In the genomic region with DNA sequence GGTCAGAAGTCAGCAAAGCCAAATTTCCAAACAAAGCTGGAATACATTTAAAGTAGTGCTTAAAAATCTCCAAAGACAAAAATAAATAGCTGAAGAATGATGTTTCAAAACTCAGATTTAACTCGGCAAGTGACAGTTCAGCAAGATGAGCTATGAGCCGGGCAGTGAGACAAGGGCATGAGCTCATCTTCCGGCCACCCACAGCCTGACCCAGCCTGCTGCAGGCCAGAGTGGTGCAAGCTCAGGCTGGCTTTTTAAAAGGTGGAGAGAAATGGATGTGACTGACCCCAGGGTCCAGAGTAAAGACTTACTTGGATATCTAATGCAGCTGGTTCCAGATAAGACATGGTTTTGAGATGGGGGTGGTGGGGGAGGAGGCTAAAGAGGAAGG, we compare ENCODE assay signal across 14 cellular contexts.
A peak's percentile ranks its signal among the peaks of the same experiment; 100 is the strongest.
DNase-seq lines count a peak whose midpoint lies in the region; ATAC-seq, FAIRE-seq and TF ChIP-seq lines count a peak whose summit lies in the region.
"Had no signal": no experiment of that assay in that cellular context is flagged by ENCODE, and none has a peak within 500 bp of the region (broad histone marks: within the 10 kb centered on the region; RNA-seq: fewer than 3 reads in every experiment).

No MANE protein-coding gene starts in this region.

- peak overlapping the region; percentile 60 for H3K4me3 Mint-ChIP-seq in astrocyte (ENCODE audit: unreplicated experiment)
- H3K4me3 Mint-ChIP-seq: activated CD4-positive, alpha-beta memory T cell treated with anti-CD3 and anti-CD28 coated beads, Interleukin-2, amount 10 ng/mL, durations not matched to agents 7 days and 5 days had no signal

- peaks cover 42% of the 10 kb centered on the region for H3K4me1 Mint-ChIP-seq in astrocyte (ENCODE audit: low read depth, unreplicated experiment)
- H3K4me1 Mint-ChIP-seq: activated CD4-positive, alpha-beta memory T cell treated with anti-CD3 and anti-CD28 coated beads, Interleukin-2, amount 10 ng/mL, durations not matched to agents 7 days and 5 days had no signal

- TF ChIP-seq CTCF in astrocyte (IDR thresholded peaks at IDR 0.05; ENCODE audit: insufficient read depth, low read depth, low read length) = no peak
- no peak for TF ChIP-seq CTCF in right atrium auricular region (IDR thresholded peaks at IDR 0.05)
- no peak for TF ChIP-seq CTCF in prostate gland (IDR thresholded peaks at IDR 0.05)

- peak overlapping the region; percentile 97 for H3K27ac Mint-ChIP-seq in astrocyte (ENCODE audit: unreplicated experiment)
- H3K27ac Mint-ChIP-seq: activated CD4-positive, alpha-beta memory T cell treated with anti-CD3 and anti-CD28 coated beads, Interleukin-2, amount 10 ng/mL, durations not matched to agents 7 days and 5 days had no signal

- ATAC-seq in HG03025 (IDR thresholded peaks at IDR 0.05; ENCODE audit: low FRiP score, unreplicated experiment) (no peak), HG03039 (IDR thresholded peaks at IDR 0.05; ENCODE audit: unreplicated experiment) (no peak)
- ATAC-seq: Panc1 had no signal

- H3K36me3 Mint-ChIP-seq in astrocyte (ENCODE audit: low read depth, unreplicated experiment) = no peaks in the 10 kb centered on the region

- H3K4me2 ChIP-seq in astrocyte (ENCODE audit: low read length) = peak overlapping the region; percentile 19

- H3K79me2 ChIP-seq in astrocyte (ENCODE audit: insufficient read depth, low read length) = no peaks in the 10 kb centered on the region

- no peaks in the 10 kb centered on the region for H4K20me1 ChIP-seq in astrocyte (ENCODE audit: insufficient read depth, low read length)
- H4K20me1 ChIP-seq: BLaER1 treated with 17β-estradiol and CSF1 and Interleukin-3, amounts not matched to agents 10 nM and 100 nM had no signal

- H3K4me1 ChIP-seq in astrocyte (ENCODE audit: insufficient read depth, low read length) = peaks cover 6% of the 10 kb centered on the region
- H3K4me1 ChIP-seq in right atrium auricular region = peaks cover 0 to 17% of the 10 kb centered on the region in 2 donors
- H3K4me1 ChIP-seq in prostate gland (replicated peaks) = no peaks in the 10 kb centered on the region

- H3K9me3 ChIP-seq in astrocyte (ENCODE audit: insufficient read depth, low read depth, low read length) (no peaks in the 10 kb centered on the region), right atrium auricular region (no peaks in the 10 kb centered on the region), prostate gland (no peaks in the 10 kb centered on the region)
- H3K9me3 ChIP-seq: BLaER1 treated with 17β-estradiol and CSF1 and Interleukin-3, amounts not matched to agents 10 nM and 100 nM had no signal

- H3K4me3 ChIP-seq in astrocyte (ENCODE audit: insufficient read depth, low read depth, low read length) = no peak overlapping the region
- no peak overlapping the region for H3K4me3 ChIP-seq in right atrium auricular region
- H3K4me3 ChIP-seq in prostate gland = no peak overlapping the region
- H3K4me3 ChIP-seq in H7 (ENCODE audit: insufficient read depth, low read depth, low read length) = no peak overlapping the region
- H3K4me3 ChIP-seq: BLaER1 treated with 17β-estradiol and CSF1 and Interleukin-3, amounts not matched to agents 10 nM and 100 nM had no signal

- TF ChIP-seq POLR2A in prostate gland (IDR thresholded peaks at IDR 0.05) = no peak

- H3K27ac ChIP-seq in astrocyte (ENCODE audit: low read depth, low read length) (no peak overlapping the region), right atrium auricular region (peak overlapping the region in 1 of 2 donors; percentile 48), prostate gland (peak overlapping the region; percentile 34 to 53)
- H3K27ac ChIP-seq: BLaER1 treated with 17β-estradiol and CSF1 and Interleukin-3, amounts not matched to agents 10 nM and 100 nM had no signal

- peaks cover 2% of the 10 kb centered on the region for H3K9me3 Mint-ChIP-seq in astrocyte (ENCODE audit: unreplicated experiment)
- H3K9me3 Mint-ChIP-seq: activated CD4-positive, alpha-beta memory T cell treated with anti-CD3 and anti-CD28 coated beads, Interleukin-2, amount 10 ng/mL, durations not matched to agents 7 days and 5 days had no signal

- no peak overlapping the region for H2AFZ ChIP-seq in astrocyte (ENCODE audit: low read depth, low read length)

- intact Hi-C loops in prostate gland (cut with DNase I) = no loop called here

- no peaks in the 10 kb centered on the region for H3K27me3 ChIP-seq in astrocyte (ENCODE audit: insufficient read depth, low read length)
- no peaks in the 10 kb centered on the region for H3K27me3 ChIP-seq in right atrium auricular region
- H3K27me3 ChIP-seq in prostate gland (replicated peaks; ENCODE audit: insufficient read depth) = no peaks in the 10 kb centered on the region
- H3K27me3 ChIP-seq in H7 (ENCODE audit: control insufficient read depth, insufficient read depth, low read length) = no peaks in the 10 kb centered on the region
- H3K27me3 ChIP-seq: BLaER1 treated with 17β-estradiol and CSF1 and Interleukin-3, amounts not matched to agents 10 nM and 100 nM had no signal

- H3K36me3 ChIP-seq in astrocyte (ENCODE audit: insufficient read depth, low read length) = no peaks in the 10 kb centered on the region
- H3K36me3 ChIP-seq in right atrium auricular region = no peaks in the 10 kb centered on the region
- no peaks in the 10 kb centered on the region for H3K36me3 ChIP-seq in prostate gland
- H3K36me3 ChIP-seq in H7 (replicated peaks; ENCODE audit: control insufficient read depth, insufficient read depth, low read length) = no peaks in the 10 kb centered on the region
- H3K36me3 ChIP-seq: BLaER1 treated with 17β-estradiol and CSF1 and Interleukin-3, amounts not matched to agents 10 nM and 100 nM had no signal

- peaks cover 4% of the 10 kb centered on the region for H3K27me3 Mint-ChIP-seq in astrocyte (ENCODE audit: low read depth, unreplicated experiment)

- WGBS in prostate gland = 39% methylated on average over 3 of the region's 3 CpGs

- no peak overlapping the region for H3K9ac ChIP-seq in astrocyte (ENCODE audit: low read length)
- H3K9ac ChIP-seq: BLaER1 treated with 17β-estradiol and CSF1 and Interleukin-3, amounts not matched to agents 10 nM and 100 nM had no signal

- DNase-seq in AG20443 (ENCODE audit: low spot score) = peak; percentile 86
- DNase-seq in astrocyte (ENCODE audit: low read depth) = peak; percentile 29
- peak; percentile 63 for DNase-seq in right atrium auricular region (ENCODE audit: low spot score)
- DNase-seq in prostate gland (ENCODE audit: low spot score) = no peak
- DNase-seq in H7 = no peak
- DNase-seq in NCI-H1417 treated with DMSO at 0.1 percent for 48 hours (lab: John Stamatoyannopoulos, UW) = no peak
- DNase-seq: activated CD4-positive, alpha-beta memory T cell treated with anti-CD3 and anti-CD28 coated beads, Interleukin-2, amount 10 ng/mL, durations not matched to agents 7 days and 5 days; Karpas-422 had no signal

- peak; percentile 72 for FAIRE-seq in astrocyte (lab: Jason Lieb, UNC)
- FAIRE-seq: colon, GM18507 had no signal

Comparison
In these comparisons a context has a peak if more than half of its experiments do, and no peak if none do; other contexts are left out.
1. DNase-seq: peak in AG20443 (single experiment), astrocyte (single experiment) and right atrium auricular region (single experiment); none in prostate gland (single experiment), H7 (single experiment) and NCI-H1417 treated with DMSO at 0.1 percent for 48 hours (single experiment).